9 cellular contexts compared by ENCODE assay signal in genomic region chr9:6049798-6050197, GRCh38. TPM values are rescaled to one million over a fixed set of nuclear protein-coding genes. Genes with fewer than 3 reads are reported as not detected.
DNase-seq lines count a peak whose midpoint lies in the region; ATAC-seq and TF ChIP-seq lines count a peak whose summit lies in the region.
"Had no signal": no experiment of that assay in that cellular context is flagged by ENCODE, and none has a peak within 500 bp of the region (broad histone marks: within the 10 kb centered on the region; RNA-seq: fewer than 3 reads in every experiment).

No MANE protein-coding gene starts in this region.

- peak; percentile 44 for TF ChIP-seq CTCF in 22Rv1 (IDR thresholded peaks at IDR 0.05)
- peak; percentile 68 for TF ChIP-seq CTCF in GM12872 (IDR thresholded peaks at IDR 0.05; ENCODE audit: insufficient read depth, low read depth, low read length)
- peak; percentile 25 for TF ChIP-seq CTCF in liver (IDR thresholded peaks at IDR 0.05; ENCODE audit: low read depth, low read length, missing input control)

- H3K36me3 ChIP-seq in liver (ENCODE audit: control insufficient read depth in 4 of 4, insufficient read depth in 3 of 4, low read depth in 1 of 4, low read length in 3 of 4): no peaks in the 10 kb centered on the region
- H3K36me3 ChIP-seq: HAP-1 had no signal

- peak; percentile 74 for DNase-seq in activated CD4-positive, alpha-beta memory T cell treated with anti-CD3 and anti-CD28 coated beads for 36 hours
- DNase-seq in SKM-1 (lab: John Stamatoyannopoulos, UW; ENCODE audit: unreplicated experiment) (no peak), HPDE6-E6E7 (ENCODE audit: extremely low spot score) (no peak)

- intact Hi-C loops in activated CD4-positive, alpha-beta memory T cell treated with anti-CD3 and anti-CD28 coated beads for 36 hours (cut with micrococcal nuclease): loop anchor here (1.0 to 5.0 kb wide), 2 partner anchors 163 to 252 kb away; no protein-coding TSS in a partner anchor

- peaks cover 9% of the 10 kb centered on the region for H3K27me3 Mint-ChIP-seq in activated CD4-positive, alpha-beta memory T cell treated with anti-CD3 and anti-CD28 coated beads for 36 hours

- H3K36me3 Mint-ChIP-seq in activated CD4-positive, alpha-beta memory T cell treated with anti-CD3 and anti-CD28 coated beads for 36 hours: no peaks in the 10 kb centered on the region

- POLR2A ChIA-PET in activated CD4-positive, alpha-beta memory T cell treated with anti-CD3 and anti-CD28 coated beads for 36 hours (lab: Charles Lee): no interaction called here

- ATAC-seq in HG03103 (IDR thresholded peaks at IDR 0.05; ENCODE audit: low read depth, unreplicated experiment): peak; percentile 61
- no peak for ATAC-seq in HG03097 (IDR thresholded peaks at IDR 0.05; ENCODE audit: low FRiP score, unreplicated experiment)

- CTCF ChIA-PET in activated CD4-positive, alpha-beta memory T cell treated with anti-CD3 and anti-CD28 coated beads for 36 hours (lab: Charles Lee): interaction anchor here (0.7 to 7.8 kb wide), 3 partner anchors 26 to 257 kb away, joined by 3 to 166 read pairs (median 6); no protein-coding TSS in a partner anchor

- H3K4me3 Mint-ChIP-seq in activated CD4-positive, alpha-beta memory T cell treated with anti-CD3 and anti-CD28 coated beads for 36 hours: no peak overlapping the region

- WGBS in liver: 82% methylated on average over 1 of the region's 1 CpG

- H3K4me3 ChIP-seq in liver (ENCODE audit: low read depth in 1 of 3, low read length in 3 of 3): no peak overlapping the region
- H3K4me3 ChIP-seq: HAP-1 had no signal

- no peaks in the 10 kb centered on the region for H3K9me3 ChIP-seq in liver (ENCODE audit: control insufficient read depth in 4 of 4, low read length in 3 of 4)
- H3K9me3 ChIP-seq: HAP-1 had no signal

- no peak overlapping the region for H3K27ac Mint-ChIP-seq in activated CD4-positive, alpha-beta memory T cell treated with anti-CD3 and anti-CD28 coated beads for 36 hours

- peaks cover 9% of the 10 kb centered on the region for H3K4me1 Mint-ChIP-seq in activated CD4-positive, alpha-beta memory T cell treated with anti-CD3 and anti-CD28 coated beads for 36 hours (ENCODE audit: low read depth)

- H3K9me3 Mint-ChIP-seq in activated CD4-positive, alpha-beta memory T cell treated with anti-CD3 and anti-CD28 coated beads for 36 hours: no peaks in the 10 kb centered on the region

- no peaks in the 10 kb centered on the region for H3K27me3 ChIP-seq in liver (ENCODE audit: control insufficient read depth in 4 of 4, insufficient read depth in 4 of 4, low read length in 3 of 4)

- no peak overlapping the region for H3K9ac ChIP-seq in liver (ENCODE audit: low read depth in 1 of 2, low read length in 2 of 2)

- no peak overlapping the region for H3K27ac ChIP-seq in 22Rv1
- no peak overlapping the region for H3K27ac ChIP-seq in liver (ENCODE audit: low read depth in 1 of 2, low read length in 2 of 2)

- H3K4me1 ChIP-seq in liver (ENCODE audit: control insufficient read depth in 4 of 4, insufficient read depth in 4 of 4, low read length in 3 of 4): no peaks in the 10 kb centered on the region
- H3K4me1 ChIP-seq: HAP-1 had no signal

- TF ChIP-seq RAD21 in liver (IDR thresholded peaks at IDR 0.05): peak; percentile 38 to 77

TF ChIP-seq in liver, 16 proteins besides CTCF, POLR2A, EP300 and RAD21:
- no peak for TF ChIP-seq SP1 (IDR thresholded peaks at IDR 0.05)
- no peak for TF ChIP-seq FOXA1 (IDR thresholded peaks at IDR 0.05)
- no peak for TF ChIP-seq HNF4A (conservative IDR thresholded peaks at IDR 0.05)
- no peak for TF ChIP-seq TAF1 (conservative IDR thresholded peaks at IDR 0.05)
- TF ChIP-seq, protein P1, sequence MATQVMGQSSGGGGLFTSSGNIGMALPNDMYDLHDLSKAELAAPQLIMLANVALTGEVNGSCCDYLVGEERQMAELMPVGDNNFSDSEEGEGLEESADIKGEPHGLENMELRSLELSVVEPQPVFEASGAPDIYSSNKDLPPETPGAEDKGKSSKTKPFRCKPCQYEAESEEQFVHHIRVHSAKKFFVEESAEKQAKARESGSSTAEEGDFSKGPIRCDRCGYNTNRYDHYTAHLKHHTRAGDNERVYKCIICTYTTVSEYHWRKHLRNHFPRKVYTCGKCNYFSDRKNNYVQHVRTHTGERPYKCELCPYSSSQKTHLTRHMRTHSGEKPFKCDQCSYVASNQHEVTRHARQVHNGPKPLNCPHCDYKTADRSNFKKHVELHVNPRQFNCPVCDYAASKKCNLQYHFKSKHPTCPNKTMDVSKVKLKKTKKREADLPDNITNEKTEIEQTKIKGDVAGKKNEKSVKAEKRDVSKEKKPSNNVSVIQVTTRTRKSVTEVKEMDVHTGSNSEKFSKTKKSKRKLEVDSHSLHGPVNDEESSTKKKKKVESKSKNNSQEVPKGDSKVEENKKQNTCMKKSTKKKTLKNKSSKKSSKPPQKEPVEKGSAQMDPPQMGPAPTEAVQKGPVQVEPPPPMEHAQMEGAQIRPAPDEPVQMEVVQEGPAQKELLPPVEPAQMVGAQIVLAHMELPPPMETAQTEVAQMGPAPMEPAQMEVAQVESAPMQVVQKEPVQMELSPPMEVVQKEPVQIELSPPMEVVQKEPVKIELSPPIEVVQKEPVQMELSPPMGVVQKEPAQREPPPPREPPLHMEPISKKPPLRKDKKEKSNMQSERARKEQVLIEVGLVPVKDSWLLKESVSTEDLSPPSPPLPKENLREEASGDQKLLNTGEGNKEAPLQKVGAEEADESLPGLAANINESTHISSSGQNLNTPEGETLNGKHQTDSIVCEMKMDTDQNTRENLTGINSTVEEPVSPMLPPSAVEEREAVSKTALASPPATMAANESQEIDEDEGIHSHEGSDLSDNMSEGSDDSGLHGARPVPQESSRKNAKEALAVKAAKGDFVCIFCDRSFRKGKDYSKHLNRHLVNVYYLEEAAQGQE (IDR thresholded peaks at IDR 0.05): no peak
- no peak for TF ChIP-seq GABPA (IDR thresholded peaks at IDR 0.05 in 1 of 2, conservative IDR thresholded peaks at IDR 0.05 in 1 of 2)
- TF ChIP-seq HNF4G (IDR thresholded peaks at IDR 0.05): no peak
- no peak for TF ChIP-seq EGR1 (IDR thresholded peaks at IDR 0.05; ENCODE audit: low read depth in 2 of 2)
- no peak for TF ChIP-seq JUND (IDR thresholded peaks at IDR 0.05)
- TF ChIP-seq RXRA (IDR thresholded peaks at IDR 0.05): no peak
- TF ChIP-seq, protein P2, sequence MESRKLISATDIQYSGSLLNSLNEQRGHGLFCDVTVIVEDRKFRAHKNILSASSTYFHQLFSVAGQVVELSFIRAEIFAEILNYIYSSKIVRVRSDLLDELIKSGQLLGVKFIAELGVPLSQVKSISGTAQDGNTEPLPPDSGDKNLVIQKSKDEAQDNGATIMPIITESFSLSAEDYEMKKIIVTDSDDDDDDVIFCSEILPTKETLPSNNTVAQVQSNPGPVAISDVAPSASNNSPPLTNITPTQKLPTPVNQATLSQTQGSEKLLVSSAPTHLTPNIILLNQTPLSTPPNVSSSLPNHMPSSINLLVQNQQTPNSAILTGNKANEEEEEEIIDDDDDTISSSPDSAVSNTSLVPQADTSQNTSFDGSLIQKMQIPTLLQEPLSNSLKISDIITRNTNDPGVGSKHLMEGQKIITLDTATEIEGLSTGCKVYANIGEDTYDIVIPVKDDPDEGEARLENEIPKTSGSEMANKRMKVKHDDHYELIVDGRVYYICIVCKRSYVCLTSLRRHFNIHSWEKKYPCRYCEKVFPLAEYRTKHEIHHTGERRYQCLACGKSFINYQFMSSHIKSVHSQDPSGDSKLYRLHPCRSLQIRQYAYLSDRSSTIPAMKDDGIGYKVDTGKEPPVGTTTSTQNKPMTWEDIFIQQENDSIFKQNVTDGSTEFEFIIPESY (IDR thresholded peaks at IDR 0.05): no peak
- no peak for TF ChIP-seq ATF3 (IDR thresholded peaks at IDR 0.05)
- no peak for TF ChIP-seq YY1 (IDR thresholded peaks at IDR 0.05)
- TF ChIP-seq MAX (IDR thresholded peaks at IDR 0.05): no peak
TF ChIP-seq in liver: peak in this region for 0.

RNA-seq across cellular contexts. Expression of gene RANBP6, which starts 34.4 kb away (rescaled TPM):
- 10 to 100 TPM; 20.0 to 20.7 TPM for total RNA-seq in activated CD4-positive, alpha-beta memory T cell treated with anti-CD3 and anti-CD28 coated beads for 36 hours
- total RNA-seq in liver: 10 to 100 TPM; 15.2 to 15.9 TPM
- 1 to 10 TPM; 6.2 to 7.0 TPM for polyA plus RNA-seq in liver
